9 cellular contexts compared by ENCODE assay signal in genomic region chr14:95536036-95536577, GRCh38. TPM values are rescaled to one million over a fixed set of nuclear protein-coding genes. Genes with fewer than 3 reads are reported as not detected.
DNase-seq lines count a peak whose midpoint lies in the region; ATAC-seq and TF ChIP-seq lines count a peak whose summit lies in the region.
"Had no signal": no experiment of that assay in that cellular context is flagged by ENCODE, and none has a peak within 500 bp of the region (broad histone marks: within the 10 kb centered on the region; RNA-seq: fewer than 3 reads in every experiment).

No MANE protein-coding gene starts in this region.

- DNase-seq in CD14-positive monocyte (ENCODE audit: low spot score) (no peak), nephron progenitor cell (no peak), kidney tubule cell (ENCODE audit: low spot score) (no peak), activated gamma-delta T cell treated with Interleukin-2 at 50 U/mL for 16 hours (no peak)
- no peak for DNase-seq in NK-92 treated with Interleukin-12 subunit alpha and Interleukin-12 subunit beta, amount 100 ng/mL, for 24 hours (lab: John Stamatoyannopoulos, UW)

- H3F3A ChIP-seq in Loucy (ENCODE audit: low read depth) = no peaks in the 10 kb centered on the region

- no peaks in the 10 kb centered on the region for H3K27me3 ChIP-seq in Loucy (ENCODE audit: insufficient read depth, low read length, poor library complexity, severe bottlenecking)

- H3K27me3 Mint-ChIP-seq in CD14-positive monocyte (ENCODE audit: low read depth in 3 of 3) = peaks cover 0 to 2% (median 0%) of the 10 kb centered on the region in 3 donors
- no peaks in the 10 kb centered on the region for H3K27me3 Mint-ChIP-seq in dendritic cell treated with granulocyte-macrophage colony-stimulating factor and Interleukin-4, amounts not matched to agents 40 ng/mL and 50 ng/mL, for 4 days
- no peaks in the 10 kb centered on the region for H3K27me3 Mint-ChIP-seq in nephron progenitor cell (ENCODE audit: low read depth, poor library complexity)

- no peaks in the 10 kb centered on the region for H3K9me2 ChIP-seq in Loucy (replicated peaks; ENCODE audit: low read depth, low read length)

- H3K9me3 ChIP-seq in Loucy (ENCODE audit: insufficient read depth, low read depth, low read length) = no peaks in the 10 kb centered on the region
- H3K9me3 ChIP-seq: mucosa of descending colon had no signal

- H4K20me1 ChIP-seq in Loucy (ENCODE audit: insufficient read depth, low read length, poor library complexity, severe bottlenecking) = peaks cover 80% of the 10 kb centered on the region

- peaks cover 2% of the 10 kb centered on the region in 2 donors for H3K36me3 Mint-ChIP-seq in CD14-positive monocyte
- H3K36me3 Mint-ChIP-seq in dendritic cell treated with granulocyte-macrophage colony-stimulating factor and Interleukin-4, amounts not matched to agents 40 ng/mL and 50 ng/mL, for 4 days (ENCODE audit: low read depth) = peaks cover 27% of the 10 kb centered on the region
- peaks cover 12% of the 10 kb centered on the region for H3K36me3 Mint-ChIP-seq in nephron progenitor cell (ENCODE audit: low read depth)

- peak overlapping the region; percentile 93 for H3K9ac ChIP-seq in Loucy (ENCODE audit: low read depth, low read length, poor library complexity, severe bottlenecking)

- H3K4me1 ChIP-seq in Loucy (ENCODE audit: insufficient read depth, low read length, poor library complexity, severe bottlenecking) = peaks cover 67% of the 10 kb centered on the region

- H3K9me3 Mint-ChIP-seq in CD14-positive monocyte (no peaks in the 10 kb centered on the region), nephron progenitor cell (no peaks in the 10 kb centered on the region)
- no peaks in the 10 kb centered on the region for H3K9me3 Mint-ChIP-seq in dendritic cell treated with granulocyte-macrophage colony-stimulating factor and Interleukin-4, amounts not matched to agents 40 ng/mL and 50 ng/mL, for 4 days

- H3K4me3 ChIP-seq in Loucy (ENCODE audit: low read length, poor library complexity, severe bottlenecking) = peak overlapping the region; percentile 81

- H3K4me2 ChIP-seq in Loucy (ENCODE audit: low read depth, low read length, poor library complexity, severe bottlenecking) = peak overlapping the region; percentile 93

- no peaks in the 10 kb centered on the region for H3K36me3 ChIP-seq in Loucy (ENCODE audit: insufficient read depth, low read length)

- H3K27ac Mint-ChIP-seq in CD14-positive monocyte (peak overlapping the region in 4 of 7 donors; percentile 61 to 88 (median 75)), nephron progenitor cell (no peak overlapping the region)
- peak overlapping the region; percentile 91 for H3K27ac Mint-ChIP-seq in dendritic cell treated with granulocyte-macrophage colony-stimulating factor and Interleukin-4, amounts not matched to agents 40 ng/mL and 50 ng/mL, for 4 days

- H3K79me2 ChIP-seq in Loucy (ENCODE audit: insufficient read depth, low read length) = peaks cover 93% of the 10 kb centered on the region

- intact Hi-C loops in CD14-positive monocyte (cut with micrococcal nuclease) = no loop called here
- intact Hi-C loops in dendritic cell treated with granulocyte-macrophage colony-stimulating factor and Interleukin-4, amounts not matched to agents 40 ng/mL and 50 ng/mL, for 4 days (cut with micrococcal nuclease) = loop anchor here (10.0 kb wide), 1 partner anchor 969 kb away; the partner anchor contains the start of gene PAPOLA

- no peak for ATAC-seq in GM18907 (IDR thresholded peaks at IDR 0.05; ENCODE audit: unreplicated experiment)
- ATAC-seq: mucosa of descending colon had no signal

- H3K4me1 Mint-ChIP-seq in CD14-positive monocyte = peaks cover 50% of the 10 kb centered on the region
- H3K4me1 Mint-ChIP-seq in dendritic cell treated with granulocyte-macrophage colony-stimulating factor and Interleukin-4, amounts not matched to agents 40 ng/mL and 50 ng/mL, for 4 days (ENCODE audit: low read depth) = peaks cover 48% of the 10 kb centered on the region
- H3K4me1 Mint-ChIP-seq in nephron progenitor cell = peaks cover 72% of the 10 kb centered on the region

- no peak overlapping the region for H2AFZ ChIP-seq in Loucy (ENCODE audit: low read length)

- no peak for TF ChIP-seq CTCF in CD14-positive monocyte (IDR thresholded peaks at IDR 0.05)
- TF ChIP-seq CTCF in Loucy (conservative IDR thresholded peaks at IDR 0.05; ENCODE audit: low read length) = no peak
- no peak for TF ChIP-seq CTCF in nephron progenitor cell (IDR thresholded peaks at IDR 0.05)

- H3K4me3 Mint-ChIP-seq in CD14-positive monocyte (peak overlapping the region; percentile 93 to 96), nephron progenitor cell (peak overlapping the region; percentile 97)
- H3K4me3 Mint-ChIP-seq in dendritic cell treated with granulocyte-macrophage colony-stimulating factor and Interleukin-4, amounts not matched to agents 40 ng/mL and 50 ng/mL, for 4 days = peak overlapping the region; percentile 91

RNA-seq across cellular contexts. Expression of gene GLRX5, which starts 1.3 kb away (rescaled TPM):
- 10 to 100 TPM; 31.1 to 43.1 TPM for polyA plus RNA-seq in CD14-positive monocyte

RNA-seq across cellular contexts. Expression of gene SYNE3, which starts 19.7 kb away (rescaled TPM):
- 1 to 10 TPM; 2.6 to 3.5 TPM for polyA plus RNA-seq in CD14-positive monocyte
